In the genomic region with DNA sequence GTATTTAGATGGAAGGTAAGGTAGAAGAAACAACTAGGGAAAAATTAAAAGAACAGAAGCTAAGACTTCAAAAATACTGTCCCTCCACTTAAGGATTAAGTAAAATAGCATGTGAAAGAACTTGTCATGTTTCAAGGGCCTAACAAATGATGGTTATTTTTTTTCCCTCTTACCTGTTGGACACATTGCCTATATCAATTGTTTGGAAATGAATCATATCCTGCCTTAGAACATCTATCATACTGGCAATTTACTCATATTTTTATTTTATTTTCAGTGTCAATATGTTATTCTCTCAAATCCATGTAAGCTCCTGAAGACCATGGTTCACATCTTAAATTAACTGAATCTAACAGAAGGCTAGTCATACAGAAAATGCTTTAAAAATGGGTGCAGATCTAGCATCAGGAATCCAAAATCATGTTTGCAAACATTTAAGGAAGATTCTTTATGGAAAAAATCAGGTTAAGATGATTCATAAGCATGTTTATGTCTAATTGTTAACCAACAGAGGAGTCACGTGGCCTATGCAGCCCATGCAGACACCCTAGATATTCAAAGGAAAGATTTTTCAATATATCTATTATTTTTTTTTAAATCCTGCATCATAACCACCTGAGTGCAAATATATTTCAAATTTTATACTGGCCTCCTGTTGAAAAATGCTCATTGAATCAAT, we compare ENCODE assay signal across 25 cellular contexts.
"Had no signal": no experiment of that assay in that cellular context is flagged by ENCODE, and none has a peak within 500 bp of the region (broad histone marks: within the 10 kb centered on the region; RNA-seq: fewer than 3 reads in every experiment).

No MANE protein-coding gene starts in this region.

- H3K36me3 Mint-ChIP-seq: naive thymus-derived CD4-positive, alpha-beta T cell; natural killer cell treated with Interleukin-12 subunit alpha and Interleukin-12 subunit beta and Interleukin-15 and Interleukin-18, amount 100 ng/mL, for 72 hours; stimulated activated naive B cell treated with anti-CD40 and anti-IgM and Interleukin-4, amounts not matched to agents 10 μg/mL and 1 μg/mL and 100 μg/mL, for 72 hours had no signal

- ATAC-seq: left colon; left lung; lower lobe of right lung; mucosa of descending colon; naive thymus-derived CD4-positive, alpha-beta T cell; natural killer cell treated with Interleukin-12 subunit alpha and Interleukin-12 subunit beta and Interleukin-15 and Interleukin-18, amount 100 ng/mL, for 72 hours; right lobe of liver; stimulated activated naive B cell treated with anti-CD40 and anti-IgM and Interleukin-4, amounts not matched to agents 10 μg/mL and 1 μg/mL and 100 μg/mL, for 72 hours; stimulated activated naive CD8-positive, alpha-beta T cell treated with anti-CD3 and anti-CD28 coated beads, Interleukin-15, Interleukin-2, amounts not matched to agents 100 U/mL and 50 U/mL, for 24 hours had no signal

- H3K4me1 Mint-ChIP-seq: naive thymus-derived CD4-positive, alpha-beta T cell had no signal

- H3K4me3 ChIP-seq: hepatocyte, left lung, lower lobe of right lung, mucosa of descending colon, ovary, right atrium auricular region, right lobe of liver, smooth muscle cell, stomach, testis, thyroid gland, transverse colon, upper lobe of left lung, vagina had no signal

- H3K4me2 ChIP-seq: hepatocyte, smooth muscle cell had no signal

- H3K9me3 ChIP-seq: left lung, lower lobe of right lung, mucosa of descending colon, ovary, right atrium auricular region, right lobe of liver, stomach, testis, thyroid gland, transverse colon, upper lobe of left lung, vagina had no signal

- H3K36me3 ChIP-seq: left lung, lower lobe of right lung, ovary, right atrium auricular region, right lobe of liver, stomach, thyroid gland, transverse colon, upper lobe of left lung, vagina had no signal

- H3K27ac ChIP-seq: hepatocyte, left lung, lower lobe of right lung, ovary, right atrium auricular region, right lobe of liver, stomach, testis, thyroid gland, transverse colon, upper lobe of left lung, vagina had no signal

- H3K4me3 Mint-ChIP-seq: naive thymus-derived CD4-positive, alpha-beta T cell; natural killer cell treated with Interleukin-12 subunit alpha and Interleukin-12 subunit beta and Interleukin-15 and Interleukin-18, amount 100 ng/mL, for 72 hours; stimulated activated naive B cell treated with anti-CD40 and anti-IgM and Interleukin-4, amounts not matched to agents 10 μg/mL and 1 μg/mL and 100 μg/mL, for 72 hours had no signal

- H3K79me2 ChIP-seq: hepatocyte had no signal

- H3K27me3 ChIP-seq: hepatocyte, left lung, ovary, right atrium auricular region, right lobe of liver, stomach, testis, thyroid gland, transverse colon, upper lobe of left lung, vagina had no signal

- H3K4me1 ChIP-seq: left lung, lower lobe of right lung, right atrium auricular region, right lobe of liver, thyroid gland, transverse colon, upper lobe of left lung, vagina had no signal

- FAIRE-seq: kidney had no signal

- H3K9me3 Mint-ChIP-seq: natural killer cell treated with Interleukin-12 subunit alpha and Interleukin-12 subunit beta and Interleukin-15 and Interleukin-18, amount 100 ng/mL, for 72 hours; stimulated activated naive B cell treated with anti-CD40 and anti-IgM and Interleukin-4, amounts not matched to agents 10 μg/mL and 1 μg/mL and 100 μg/mL, for 72 hours had no signal

- DNase-seq: kidney; left colon; left lung; lower lobe of right lung; midbrain; mucosa of descending colon; naive thymus-derived CD4-positive, alpha-beta T cell; ovary; right lobe of liver; stimulated activated CD4-positive, alpha-beta T cell treated with anti-CD3 and anti-CD28 coated beads, Interleukin-15, amount 100 ng/mL, for 24 hours; stimulated activated CD4-positive, alpha-beta T cell treated with anti-CD3 and anti-CD28 coated beads, Interleukin-2, amount 100 ng/mL, for 24 hours; stimulated activated CD4-positive, alpha-beta T cell treated with anti-CD3 and anti-CD28 coated beads, Interleukin-4, amount 100 ng/mL, for 1 hour; stimulated activated naive B cell treated with anti-CD40 and anti-IgM and Interleukin-4, amounts not matched to agents 10 μg/mL and 1 μg/mL and 100 μg/mL, for 72 hours; stimulated activated naive CD8-positive, alpha-beta T cell treated with anti-CD3 and anti-CD28 coated beads, Interleukin-15, Interleukin-2, amounts not matched to agents 100 U/mL and 50 U/mL, for 24 hours; stomach; testis; thyroid gland; transverse colon; upper lobe of left lung had no signal

- H3K27ac Mint-ChIP-seq: naive thymus-derived CD4-positive, alpha-beta T cell; natural killer cell treated with Interleukin-12 subunit alpha and Interleukin-12 subunit beta and Interleukin-15 and Interleukin-18, amount 100 ng/mL, for 72 hours; progenitor cell of endocrine pancreas; stimulated activated naive B cell treated with anti-CD40 and anti-IgM and Interleukin-4, amounts not matched to agents 10 μg/mL and 1 μg/mL and 100 μg/mL, for 72 hours had no signal
